ENCODE assay signal across 8 cellular contexts in genomic region chr19:52369463-52370340, GRCh38. TPM values are rescaled to one million over a fixed set of nuclear protein-coding genes. Genes with fewer than 3 reads are reported as not detected.
DNase-seq lines count a peak whose midpoint lies in the region; ATAC-seq and TF ChIP-seq lines count a peak whose summit lies in the region.

Gene ZNF880 (plus strand): TSS chr19:52369923. CDS start chr19:52369966, 43 bp downstream.

- peaks cover 23% of the 10 kb centered on the region for H3K9me3 ChIP-seq in SK-N-MC (ENCODE audit: low read depth, low read length)
- H3K9me3 ChIP-seq in osteoblast (ENCODE audit: low read depth, low read length) = peaks cover 19% of the 10 kb centered on the region

- H3K9me3 Mint-ChIP-seq in activated naive CD8-positive, alpha-beta T cell treated with anti-CD3 and anti-CD28 coated beads for 36 hours = peaks cover 53% of the 10 kb centered on the region
- peaks cover 36% of the 10 kb centered on the region for H3K9me3 Mint-ChIP-seq in glutamatergic neuron (ENCODE audit: unreplicated experiment)

- peak within 1 kb of the TSS; percentile 83 for H3K9ac ChIP-seq in SK-N-MC (ENCODE audit: insufficient read length)

- H3K36me3 ChIP-seq in SK-N-MC (ENCODE audit: insufficient read depth, low read length) = peaks cover 29% of the 10 kb centered on the region
- H3K36me3 ChIP-seq in osteoblast (ENCODE audit: insufficient read depth, low read length) = peaks cover 24% of the 10 kb centered on the region

- H3K27ac Mint-ChIP-seq in activated naive CD8-positive, alpha-beta T cell treated with anti-CD3 and anti-CD28 coated beads for 36 hours = peak within 1 kb of the TSS; percentile 98
- peak within 1 kb of the TSS; percentile 99 for H3K27ac Mint-ChIP-seq in glutamatergic neuron (ENCODE audit: unreplicated experiment)

- no peaks in the 10 kb centered on the region for H4K20me1 ChIP-seq in osteoblast (ENCODE audit: insufficient read depth, low read length)

- no peaks in the 10 kb centered on the region for H3K4me1 ChIP-seq in osteoblast (ENCODE audit: insufficient read depth, low read length)

- peak within 1 kb of the TSS; percentile 92 for H3K4me3 Mint-ChIP-seq in activated naive CD8-positive, alpha-beta T cell treated with anti-CD3 and anti-CD28 coated beads for 36 hours
- H3K4me3 Mint-ChIP-seq in glutamatergic neuron (ENCODE audit: unreplicated experiment) = peak within 1 kb of the TSS; percentile 95

- H3K27me3 Mint-ChIP-seq in activated naive CD8-positive, alpha-beta T cell treated with anti-CD3 and anti-CD28 coated beads for 36 hours = no peaks in the 10 kb centered on the region
- H3K27me3 Mint-ChIP-seq in glutamatergic neuron (ENCODE audit: unreplicated experiment) = peaks cover 3% of the 10 kb centered on the region

- no peaks in the 10 kb centered on the region for H3K27me3 ChIP-seq in osteoblast (ENCODE audit: insufficient read depth, low read length)

- DNase-seq in GM10266 (ENCODE audit: extremely low spot score) (peak; percentile 81), SK-N-MC (ENCODE audit: low read depth, low spot score) (peak; percentile 16), glutamatergic neuron (peak; percentile 97), osteoblast (ENCODE audit: insufficient read length, low spot score, missing footprints) (peak; percentile 97), superior temporal gyrus (ENCODE audit: extremely low spot score) (peak; percentile 95)
- DNase-seq in activated naive CD8-positive, alpha-beta T cell treated with anti-CD3 and anti-CD28 coated beads for 36 hours = peak; percentile 93

- peaks cover 16% of the 10 kb centered on the region for H3K79me2 ChIP-seq in osteoblast (ENCODE audit: insufficient read depth, low read length)

- H3K4me3 ChIP-seq in SK-N-MC (peak within 1 kb of the TSS; percentile 85), osteoblast (ENCODE audit: insufficient read depth, low read length) (peak within 1 kb of the TSS; percentile 93)

- peak within 1 kb of the TSS; percentile 82 for H3K4me2 ChIP-seq in osteoblast (ENCODE audit: insufficient read depth, low read length)

- TF ChIP-seq CTCF in GM10266 (IDR thresholded peaks at IDR 0.05; ENCODE audit: control insufficient read depth, insufficient read depth, low read depth, missing control alignments) = no peak
- no peak for TF ChIP-seq CTCF in glutamatergic neuron (IDR thresholded peaks at IDR 0.05; ENCODE audit: partially characterized antibody, unreplicated experiment)
- no peak for TF ChIP-seq CTCF in osteoblast (IDR thresholded peaks at IDR 0.05; ENCODE audit: extremely low read depth, low read depth, low read length)

- peaks cover 9% of the 10 kb centered on the region for H3K4me1 Mint-ChIP-seq in activated naive CD8-positive, alpha-beta T cell treated with anti-CD3 and anti-CD28 coated beads for 36 hours
- no peaks in the 10 kb centered on the region for H3K4me1 Mint-ChIP-seq in glutamatergic neuron (ENCODE audit: low read depth, unreplicated experiment)

- peak; percentile 63 for ATAC-seq in HG03442 (IDR thresholded peaks at IDR 0.05; ENCODE audit: unreplicated experiment)
- ATAC-seq in HG02759 (IDR thresholded peaks at IDR 0.05; ENCODE audit: unreplicated experiment) = no peak

- H3K27ac ChIP-seq in SK-N-MC (peak within 1 kb of the TSS; percentile 88), osteoblast (ENCODE audit: low read depth, low read length) (peak within 1 kb of the TSS; percentile 99)

- H2AFZ ChIP-seq in osteoblast (ENCODE audit: low read length) = peak within 1 kb of the TSS; percentile 93

- peaks cover 76% of the 10 kb centered on the region for H3K36me3 Mint-ChIP-seq in activated naive CD8-positive, alpha-beta T cell treated with anti-CD3 and anti-CD28 coated beads for 36 hours
- peaks cover 41% of the 10 kb centered on the region for H3K36me3 Mint-ChIP-seq in glutamatergic neuron (ENCODE audit: unreplicated experiment)

RNA-seq across cellular contexts. Expression of gene ZNF880, which starts in this region (rescaled TPM):
- 10 to 100 TPM; 15.0 to 19.9 TPM for total RNA-seq in activated naive CD8-positive, alpha-beta T cell treated with anti-CD3 and anti-CD28 coated beads for 36 hours
- 24.5 TPM for total RNA-seq in glutamatergic neuron (ENCODE audit: unreplicated experiment)
- 18.5 and 27.1 TPM in 2 replicates for total RNA-seq in osteoblast

Comparison
In these comparisons a context has a peak if more than half of its experiments do, and no peak if none do; other contexts are left out.
1. DNase-seq: peak in every context shown above with its lines; median percentile 97 in glutamatergic neuron; 97 in osteoblast; 95 in superior temporal gyrus; 93 in activated naive CD8-positive, alpha-beta T cell treated with anti-CD3 and anti-CD28 coated beads for 36 hours; 81 in GM10266; 16 in SK-N-MC.